Comparison of ENCODE assay signal across 1 cellular context in the genomic region with DNA sequence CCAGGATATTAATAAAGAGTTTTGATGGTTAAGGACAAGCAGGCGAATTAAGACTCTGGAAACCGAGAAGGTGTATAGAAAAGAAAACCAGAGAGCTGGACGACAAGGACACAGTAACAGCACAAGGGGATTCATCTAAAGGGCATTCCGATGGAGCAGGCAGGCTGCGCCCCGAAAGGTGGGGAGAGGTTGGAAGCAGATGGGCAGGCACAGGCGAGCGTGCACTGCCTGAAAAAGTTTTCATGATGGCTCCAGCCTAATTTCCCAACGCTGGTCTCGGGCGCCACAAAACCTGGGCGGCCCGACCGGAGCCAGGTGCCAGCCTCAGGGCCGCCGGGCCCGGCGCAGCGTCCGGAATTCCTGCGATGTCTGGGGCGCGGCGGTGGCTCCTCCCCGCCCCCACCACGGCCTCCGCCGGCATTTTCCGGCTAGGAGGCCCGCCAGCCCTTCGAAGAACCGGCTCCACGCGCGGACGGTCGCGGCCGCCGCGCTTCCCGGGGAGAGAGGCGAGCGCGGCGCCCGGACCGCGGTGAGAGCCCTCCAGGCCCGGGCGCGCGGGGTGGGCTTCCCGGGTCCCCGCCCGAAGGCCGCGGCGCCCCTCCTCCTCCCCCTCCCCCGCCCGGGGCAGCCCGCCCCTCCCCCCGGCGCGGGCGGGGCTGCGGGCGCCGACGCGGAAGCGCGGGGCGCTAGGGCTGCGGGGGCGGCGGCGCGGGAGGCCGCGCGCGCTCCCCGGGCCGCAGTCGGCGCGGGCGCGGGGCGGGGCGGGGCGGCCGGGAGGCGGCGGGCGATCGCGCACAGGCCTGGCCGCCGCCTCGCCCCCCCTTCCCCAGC.
TF ChIP-seq lines count a peak whose summit lies in the region.

No MANE protein-coding gene starts in this region.

TF ChIP-seq in K562, 482 proteins besides CTCF, POLR2A, EP300 and RAD21 (continued from another document and continues in another):
- TF ChIP-seq, protein P1, sequence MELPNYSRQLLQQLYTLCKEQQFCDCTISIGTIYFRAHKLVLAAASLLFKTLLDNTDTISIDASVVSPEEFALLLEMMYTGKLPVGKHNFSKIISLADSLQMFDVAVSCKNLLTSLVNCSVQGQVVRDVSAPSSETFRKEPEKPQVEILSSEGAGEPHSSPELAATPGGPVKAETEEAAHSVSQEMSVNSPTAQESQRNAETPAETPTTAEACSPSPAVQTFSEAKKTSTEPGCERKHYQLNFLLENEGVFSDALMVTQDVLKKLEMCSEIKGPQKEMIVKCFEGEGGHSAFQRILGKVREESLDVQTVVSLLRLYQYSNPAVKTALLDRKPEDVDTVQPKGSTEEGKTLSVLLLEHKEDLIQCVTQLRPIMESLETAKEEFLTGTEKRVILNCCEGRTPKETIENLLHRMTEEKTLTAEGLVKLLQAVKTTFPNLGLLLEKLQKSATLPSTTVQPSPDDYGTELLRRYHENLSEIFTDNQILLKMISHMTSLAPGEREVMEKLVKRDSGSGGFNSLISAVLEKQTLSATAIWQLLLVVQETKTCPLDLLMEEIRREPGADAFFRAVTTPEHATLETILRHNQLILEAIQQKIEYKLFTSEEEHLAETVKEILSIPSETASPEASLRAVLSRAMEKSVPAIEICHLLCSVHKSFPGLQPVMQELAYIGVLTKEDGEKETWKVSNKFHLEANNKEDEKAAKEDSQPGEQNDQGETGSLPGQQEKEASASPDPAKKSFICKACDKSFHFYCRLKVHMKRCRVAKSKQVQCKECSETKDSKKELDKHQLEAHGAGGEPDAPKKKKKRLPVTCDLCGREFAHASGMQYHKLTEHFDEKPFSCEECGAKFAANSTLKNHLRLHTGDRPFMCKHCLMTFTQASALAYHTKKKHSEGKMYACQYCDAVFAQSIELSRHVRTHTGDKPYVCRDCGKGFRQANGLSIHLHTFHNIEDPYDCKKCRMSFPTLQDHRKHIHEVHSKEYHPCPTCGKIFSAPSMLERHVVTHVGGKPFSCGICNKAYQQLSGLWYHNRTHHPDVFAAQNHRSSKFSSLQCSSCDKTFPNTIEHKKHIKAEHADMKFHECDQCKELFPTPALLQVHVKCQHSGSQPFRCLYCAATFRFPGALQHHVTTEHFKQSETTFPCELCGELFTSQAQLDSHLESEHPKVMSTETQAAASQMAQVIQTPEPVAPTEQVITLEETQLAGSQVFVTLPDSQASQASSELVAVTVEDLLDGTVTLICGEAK (IDR thresholded peaks at IDR 0.05): peak; percentile 66
- TF ChIP-seq, protein P1 (CRISPR knock-in tag; IDR thresholded peaks at IDR 0.05): no peak
- TF ChIP-seq, protein P2, sequence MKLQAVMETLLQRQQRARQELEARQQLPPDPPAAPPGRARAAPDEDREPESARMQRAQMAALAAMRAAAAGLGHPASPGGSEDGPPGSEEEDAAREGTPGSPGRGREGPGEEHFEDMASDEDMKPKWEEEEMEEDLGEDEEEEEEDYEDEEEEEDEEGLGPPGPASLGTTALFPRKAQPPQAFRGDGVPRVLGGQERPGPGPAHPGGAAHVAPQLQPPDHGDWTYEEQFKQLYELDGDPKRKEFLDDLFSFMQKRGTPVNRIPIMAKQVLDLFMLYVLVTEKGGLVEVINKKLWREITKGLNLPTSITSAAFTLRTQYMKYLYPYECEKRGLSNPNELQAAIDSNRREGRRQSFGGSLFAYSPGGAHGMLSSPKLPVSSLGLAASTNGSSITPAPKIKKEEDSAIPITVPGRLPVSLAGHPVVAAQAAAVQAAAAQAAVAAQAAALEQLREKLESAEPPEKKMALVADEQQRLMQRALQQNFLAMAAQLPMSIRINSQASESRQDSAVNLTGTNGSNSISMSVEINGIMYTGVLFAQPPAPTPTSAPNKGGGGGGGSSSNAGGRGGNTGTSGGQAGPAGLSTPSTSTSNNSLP (IDR thresholded peaks at IDR 0.05; ENCODE audit: borderline replicate concordance, low read depth, low read length): no peak
- TF ChIP-seq ARNT (IDR thresholded peaks at IDR 0.05) (peak in 1 of 2 experiments; percentile 69; a peak in 2 of 4 replicates), ZNF165 (CRISPR knock-in tag; IDR thresholded peaks at IDR 0.05; ENCODE audit: borderline replicate concordance) (no peak), TCF3 (CRISPR knock-in tag; IDR thresholded peaks at IDR 0.05) (no peak; the same call in 1 of the 2 replicates), BCL6 (CRISPR knock-in tag; IDR thresholded peaks at IDR 0.05) (no peak), RAD51 (IDR thresholded peaks at IDR 0.05; ENCODE audit: borderline replicate concordance, low read depth) (peak; percentile 23; the same call in 1 of the 2 replicates), ZKSCAN1 (IDR thresholded peaks at IDR 0.05; ENCODE audit: low read depth, low read length) (no peak), U2AF1 (optimal IDR thresholded peaks at IDR 0.05; ENCODE audit: low read depth, low read length) (peak; percentile 86), ZNF274 (IDR thresholded peaks at IDR 0.05; ENCODE audit: borderline replicate concordance, low read depth, low read length) (no peak), MEF2D (tag; conservative IDR thresholded peaks at IDR 0.05; ENCODE audit: low read depth) (no peak), ZNF175 (CRISPR knock-in tag; IDR thresholded peaks at IDR 0.05; ENCODE audit: low read depth) (0 out of 2 replicates have a peak, but pooled peaks have one; percentile 24), ZNF778 (CRISPR knock-in tag; IDR thresholded peaks at IDR 0.05) (no peak), EWSR1 (IDR thresholded peaks at IDR 0.05; ENCODE audit: borderline replicate concordance, low read depth, partially characterized antibody) (no peak), SNIP1 (IDR thresholded peaks at IDR 0.05; ENCODE audit: low read depth) (no peak), KLF13 (tag; IDR thresholded peaks at IDR 0.05; ENCODE audit: borderline replicate concordance, low read depth) (peak; percentile 52; the same call in 1 of the 2 replicates), BRD9 (IDR thresholded peaks at IDR 0.05; ENCODE audit: low read depth, partially characterized antibody) (peak; percentile 92), ZNF431 (CRISPR knock-in tag; IDR thresholded peaks at IDR 0.05) (0 out of 2 replicates have a peak, but pooled peaks have one; percentile 21), ATF1 (CRISPR knock-in tag; IDR thresholded peaks at IDR 0.05) (no peak), ATF1 (tag; IDR thresholded peaks at IDR 0.05) (no peak; the same call in 1 of the 2 replicates), NRF1 (conservative IDR thresholded peaks at IDR 0.05 in 1 of 2, IDR thresholded peaks at IDR 0.05 in 1 of 2) (peak; percentile 54 to 57), PCBP1 (IDR thresholded peaks at IDR 0.05; ENCODE audit: low read depth, low read length, poor library complexity, severe bottlenecking) (peak; percentile 87), ZNF311 (CRISPR knock-in tag; IDR thresholded peaks at IDR 0.05) (no peak), SREBF1 (IDR thresholded peaks at IDR 0.05; ENCODE audit: borderline replicate concordance, low read depth, low read length) (no peak)
- TF ChIP-seq, protein P3, sequence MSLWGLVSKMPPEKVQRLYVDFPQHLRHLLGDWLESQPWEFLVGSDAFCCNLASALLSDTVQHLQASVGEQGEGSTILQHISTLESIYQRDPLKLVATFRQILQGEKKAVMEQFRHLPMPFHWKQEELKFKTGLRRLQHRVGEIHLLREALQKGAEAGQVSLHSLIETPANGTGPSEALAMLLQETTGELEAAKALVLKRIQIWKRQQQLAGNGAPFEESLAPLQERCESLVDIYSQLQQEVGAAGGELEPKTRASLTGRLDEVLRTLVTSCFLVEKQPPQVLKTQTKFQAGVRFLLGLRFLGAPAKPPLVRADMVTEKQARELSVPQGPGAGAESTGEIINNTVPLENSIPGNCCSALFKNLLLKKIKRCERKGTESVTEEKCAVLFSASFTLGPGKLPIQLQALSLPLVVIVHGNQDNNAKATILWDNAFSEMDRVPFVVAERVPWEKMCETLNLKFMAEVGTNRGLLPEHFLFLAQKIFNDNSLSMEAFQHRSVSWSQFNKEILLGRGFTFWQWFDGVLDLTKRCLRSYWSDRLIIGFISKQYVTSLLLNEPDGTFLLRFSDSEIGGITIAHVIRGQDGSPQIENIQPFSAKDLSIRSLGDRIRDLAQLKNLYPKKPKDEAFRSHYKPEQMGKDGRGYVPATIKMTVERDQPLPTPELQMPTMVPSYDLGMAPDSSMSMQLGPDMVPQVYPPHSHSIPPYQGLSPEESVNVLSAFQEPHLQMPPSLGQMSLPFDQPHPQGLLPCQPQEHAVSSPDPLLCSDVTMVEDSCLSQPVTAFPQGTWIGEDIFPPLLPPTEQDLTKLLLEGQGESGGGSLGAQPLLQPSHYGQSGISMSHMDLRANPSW (CRISPR knock-in tag; IDR thresholded peaks at IDR 0.05): no peak
- TF ChIP-seq, protein P4, sequence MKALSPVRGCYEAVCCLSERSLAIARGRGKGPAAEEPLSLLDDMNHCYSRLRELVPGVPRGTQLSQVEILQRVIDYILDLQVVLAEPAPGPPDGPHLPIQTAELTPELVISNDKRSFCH (CRISPR knock-in tag; IDR thresholded peaks at IDR 0.05): 0 out of 2 replicates have a peak, but pooled peaks have one; percentile 38
- TF ChIP-seq, protein P4 (tag; IDR thresholded peaks at IDR 0.05): peak; percentile 62; the same call in 1 of the 2 replicates
- TF ChIP-seq, protein P5, sequence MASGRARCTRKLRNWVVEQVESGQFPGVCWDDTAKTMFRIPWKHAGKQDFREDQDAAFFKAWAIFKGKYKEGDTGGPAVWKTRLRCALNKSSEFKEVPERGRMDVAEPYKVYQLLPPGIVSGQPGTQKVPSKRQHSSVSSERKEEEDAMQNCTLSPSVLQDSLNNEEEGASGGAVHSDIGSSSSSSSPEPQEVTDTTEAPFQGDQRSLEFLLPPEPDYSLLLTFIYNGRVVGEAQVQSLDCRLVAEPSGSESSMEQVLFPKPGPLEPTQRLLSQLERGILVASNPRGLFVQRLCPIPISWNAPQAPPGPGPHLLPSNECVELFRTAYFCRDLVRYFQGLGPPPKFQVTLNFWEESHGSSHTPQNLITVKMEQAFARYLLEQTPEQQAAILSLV (tag; IDR thresholded peaks at IDR 0.05): no peak
- TF ChIP-seq, protein P6, sequence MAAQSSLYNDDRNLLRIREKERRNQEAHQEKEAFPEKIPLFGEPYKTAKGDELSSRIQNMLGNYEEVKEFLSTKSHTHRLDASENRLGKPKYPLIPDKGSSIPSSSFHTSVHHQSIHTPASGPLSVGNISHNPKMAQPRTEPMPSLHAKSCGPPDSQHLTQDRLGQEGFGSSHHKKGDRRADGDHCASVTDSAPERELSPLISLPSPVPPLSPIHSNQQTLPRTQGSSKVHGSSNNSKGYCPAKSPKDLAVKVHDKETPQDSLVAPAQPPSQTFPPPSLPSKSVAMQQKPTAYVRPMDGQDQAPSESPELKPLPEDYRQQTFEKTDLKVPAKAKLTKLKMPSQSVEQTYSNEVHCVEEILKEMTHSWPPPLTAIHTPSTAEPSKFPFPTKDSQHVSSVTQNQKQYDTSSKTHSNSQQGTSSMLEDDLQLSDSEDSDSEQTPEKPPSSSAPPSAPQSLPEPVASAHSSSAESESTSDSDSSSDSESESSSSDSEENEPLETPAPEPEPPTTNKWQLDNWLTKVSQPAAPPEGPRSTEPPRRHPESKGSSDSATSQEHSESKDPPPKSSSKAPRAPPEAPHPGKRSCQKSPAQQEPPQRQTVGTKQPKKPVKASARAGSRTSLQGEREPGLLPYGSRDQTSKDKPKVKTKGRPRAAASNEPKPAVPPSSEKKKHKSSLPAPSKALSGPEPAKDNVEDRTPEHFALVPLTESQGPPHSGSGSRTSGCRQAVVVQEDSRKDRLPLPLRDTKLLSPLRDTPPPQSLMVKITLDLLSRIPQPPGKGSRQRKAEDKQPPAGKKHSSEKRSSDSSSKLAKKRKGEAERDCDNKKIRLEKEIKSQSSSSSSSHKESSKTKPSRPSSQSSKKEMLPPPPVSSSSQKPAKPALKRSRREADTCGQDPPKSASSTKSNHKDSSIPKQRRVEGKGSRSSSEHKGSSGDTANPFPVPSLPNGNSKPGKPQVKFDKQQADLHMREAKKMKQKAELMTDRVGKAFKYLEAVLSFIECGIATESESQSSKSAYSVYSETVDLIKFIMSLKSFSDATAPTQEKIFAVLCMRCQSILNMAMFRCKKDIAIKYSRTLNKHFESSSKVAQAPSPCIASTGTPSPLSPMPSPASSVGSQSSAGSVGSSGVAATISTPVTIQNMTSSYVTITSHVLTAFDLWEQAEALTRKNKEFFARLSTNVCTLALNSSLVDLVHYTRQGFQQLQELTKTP (IDR thresholded peaks at IDR 0.05; ENCODE audit: low read depth in 1 of 2, partially characterized antibody in 2 of 2): peak in 1 of 2 experiments; percentile 81
- TF ChIP-seq, protein P7, sequence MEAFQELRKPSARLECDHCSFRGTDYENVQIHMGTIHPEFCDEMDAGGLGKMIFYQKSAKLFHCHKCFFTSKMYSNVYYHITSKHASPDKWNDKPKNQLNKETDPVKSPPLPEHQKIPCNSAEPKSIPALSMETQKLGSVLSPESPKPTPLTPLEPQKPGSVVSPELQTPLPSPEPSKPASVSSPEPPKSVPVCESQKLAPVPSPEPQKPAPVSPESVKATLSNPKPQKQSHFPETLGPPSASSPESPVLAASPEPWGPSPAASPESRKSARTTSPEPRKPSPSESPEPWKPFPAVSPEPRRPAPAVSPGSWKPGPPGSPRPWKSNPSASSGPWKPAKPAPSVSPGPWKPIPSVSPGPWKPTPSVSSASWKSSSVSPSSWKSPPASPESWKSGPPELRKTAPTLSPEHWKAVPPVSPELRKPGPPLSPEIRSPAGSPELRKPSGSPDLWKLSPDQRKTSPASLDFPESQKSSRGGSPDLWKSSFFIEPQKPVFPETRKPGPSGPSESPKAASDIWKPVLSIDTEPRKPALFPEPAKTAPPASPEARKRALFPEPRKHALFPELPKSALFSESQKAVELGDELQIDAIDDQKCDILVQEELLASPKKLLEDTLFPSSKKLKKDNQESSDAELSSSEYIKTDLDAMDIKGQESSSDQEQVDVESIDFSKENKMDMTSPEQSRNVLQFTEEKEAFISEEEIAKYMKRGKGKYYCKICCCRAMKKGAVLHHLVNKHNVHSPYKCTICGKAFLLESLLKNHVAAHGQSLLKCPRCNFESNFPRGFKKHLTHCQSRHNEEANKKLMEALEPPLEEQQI (IDR thresholded peaks at IDR 0.05): no peak
